ENCODE assay signal across 9 cellular contexts in the genomic region with DNA sequence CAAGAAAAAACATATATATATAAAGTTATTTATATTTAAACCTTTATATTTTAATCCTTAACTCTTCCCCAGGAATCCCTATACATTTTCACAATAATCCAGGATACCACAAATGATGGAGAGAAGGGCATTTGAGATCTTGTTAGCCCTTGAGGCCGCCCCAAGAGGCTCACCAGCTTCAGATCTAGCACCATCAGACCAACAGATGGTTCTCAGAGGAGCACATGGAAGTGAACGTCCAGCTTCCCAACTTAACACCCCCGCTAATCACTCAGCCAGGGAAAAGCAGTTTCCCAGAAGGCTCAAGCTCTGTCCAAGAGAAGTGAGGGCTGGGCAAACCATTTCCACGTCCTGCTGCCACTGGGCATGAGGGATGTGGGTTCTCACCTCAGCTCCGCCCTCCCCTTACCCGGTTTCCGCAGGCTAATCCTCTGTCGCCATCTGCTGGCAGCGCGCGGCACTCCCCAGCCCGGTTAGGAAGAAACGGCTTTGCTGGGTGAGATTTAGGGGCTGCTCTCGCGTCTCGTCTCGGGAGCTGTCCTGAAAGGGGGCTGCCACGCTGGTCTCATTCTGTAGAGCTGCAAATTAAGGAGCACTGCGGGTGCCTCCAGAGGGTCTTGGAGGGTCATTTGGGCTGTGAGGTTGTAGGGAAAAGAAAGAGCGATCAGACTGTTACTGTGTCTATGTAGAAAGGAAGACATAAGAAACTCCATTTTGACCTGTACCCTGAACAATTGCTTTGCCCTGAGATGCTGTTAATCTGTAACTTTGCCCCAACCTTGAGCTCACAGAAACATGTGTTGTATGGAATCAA. TPM values are rescaled to one million over a fixed set of nuclear protein-coding genes. Genes with fewer than 3 reads are reported as not detected.
DNase-seq lines count a peak whose midpoint lies in the region; ATAC-seq, FAIRE-seq and TF ChIP-seq lines count a peak whose summit lies in the region.
"Had no signal": no experiment of that assay in that cellular context is flagged by ENCODE, and none has a peak within 500 bp of the region (broad histone marks: within the 10 kb centered on the region; RNA-seq: fewer than 3 reads in every experiment).

No MANE protein-coding gene starts in this region.

- no peak overlapping the region for H3K27ac ChIP-seq in SK-N-SH (ENCODE audit: low read depth in 2 of 2, low read length in 1 of 2)

- H3K4me3 Mint-ChIP-seq in activated naive CD4-positive, alpha-beta T cell treated with anti-CD3 and anti-CD28 coated beads for 36 hours, result peak overlapping the region; percentile 26
- H3K4me3 Mint-ChIP-seq in type B pancreatic cell, result peak overlapping the region; percentile 86

- H3K36me3 ChIP-seq in SK-N-SH (replicated peaks in 1 of 2; ENCODE audit: control insufficient read depth in 1 of 2, insufficient read depth in 2 of 2, low read length in 1 of 2), result peaks cover 0 to 32% of the 10 kb centered on the region in 2 experiments

- TF ChIP-seq POLR2A in H54 (IDR thresholded peaks at IDR 0.05; ENCODE audit: low read depth, low read length), result no peak

- ATAC-seq in Right ventricle myocardium inferior, result peak; percentile 88

- H3K79me2 ChIP-seq in SK-N-SH (ENCODE audit: insufficient read depth), result no peaks in the 10 kb centered on the region

- no peak overlapping the region for H3K9ac ChIP-seq in SK-N-SH

- CTCF ChIA-PET in SK-N-SH (lab: Yijun Ruan, JAX), result interaction anchor here (0.6 to 3.8 kb wide), 62 partner anchors 8 to 557 kb away, joined by 3 to 46 read pairs (median 5); a partner anchor contains a TSS
- CTCF ChIA-PET in activated naive CD4-positive, alpha-beta T cell treated with anti-CD3 and anti-CD28 coated beads for 36 hours (lab: Charles Lee), result interaction anchor here (0.6 to 2.6 kb wide), 39 partner anchors 9 to 643 kb away, joined by 3 to 45 read pairs (median 4); a partner anchor contains a TSS

- DNase-seq in GDM1 (lab: John Stamatoyannopoulos, UW) (peak; percentile 68), H54 (ENCODE audit: insufficient read length, low spot score) (peak; percentile 52), LNCaP clone FGC (ENCODE audit: low read depth) (no peak), SK-N-SH (peak; percentile 86), Right ventricle myocardium inferior (ENCODE audit: missing footprints) (peak; percentile 92), posterior cingulate gyrus (peak; percentile 50 to 97 (median 84)), type B pancreatic cell (ENCODE audit: extremely low spot score, unreplicated experiment) (peak; percentile 89)
- peak; percentile 93 for DNase-seq in activated naive CD4-positive, alpha-beta T cell treated with anti-CD3 and anti-CD28 coated beads for 36 hours

- H3K4me1 ChIP-seq in SK-N-SH (ENCODE audit: control insufficient read depth in 1 of 2, insufficient read depth in 2 of 2, low read depth in 1 of 2, low read length in 1 of 2), result peaks cover 0 to 3% of the 10 kb centered on the region in 2 experiments; a peak in 1 of 4 replicates

- no peak for FAIRE-seq in H54 (lab: Jason Lieb, UNC)

- H3K9me2 ChIP-seq in SK-N-SH, result no peaks in the 10 kb centered on the region

- H3K9me3 ChIP-seq in SK-N-SH, result no peaks in the 10 kb centered on the region

- H3K4me2 ChIP-seq in SK-N-SH, result peak overlapping the region; percentile 59; the same call in 1 of the 2 replicates

- H3K4me1 Mint-ChIP-seq in activated naive CD4-positive, alpha-beta T cell treated with anti-CD3 and anti-CD28 coated beads for 36 hours (ENCODE audit: low read depth), result peaks cover 6% of the 10 kb centered on the region
- H3K4me1 Mint-ChIP-seq in type B pancreatic cell (ENCODE audit: unreplicated experiment), result peaks cover 9% of the 10 kb centered on the region

- no peak overlapping the region for H3K4me3 ChIP-seq in LNCaP clone FGC (ENCODE audit: low read depth, low read length)
- peak overlapping the region; percentile 12 to 35; a peak in 2 of 4 replicates for H3K4me3 ChIP-seq in SK-N-SH (ENCODE audit: low read depth in 2 of 2, low read length in 1 of 2)

- H3K36me3 Mint-ChIP-seq in activated naive CD4-positive, alpha-beta T cell treated with anti-CD3 and anti-CD28 coated beads for 36 hours (ENCODE audit: low read depth), result peaks cover 32% of the 10 kb centered on the region
- peaks cover 14% of the 10 kb centered on the region for H3K36me3 Mint-ChIP-seq in type B pancreatic cell

- H3K27me3 ChIP-seq in SK-N-SH (ENCODE audit: insufficient read depth), result no peaks in the 10 kb centered on the region

- intact Hi-C loops in activated naive CD4-positive, alpha-beta T cell treated with anti-CD3 and anti-CD28 coated beads for 36 hours (cut with micrococcal nuclease), result loop anchor here (1.0 to 2.0 kb wide), 6 partner anchors 22 to 482 kb away; no protein-coding TSS in a partner anchor
- intact Hi-C loops in Right ventricle myocardium inferior (cut with DNase I), result loop anchor here (5.0 kb wide), 1 partner anchor 39 kb away; no protein-coding TSS in a partner anchor
- intact Hi-C loops in posterior cingulate gyrus (cut with DNase I), result loop anchor here (1.0 to 5.0 kb wide), 2 partner anchors 39 to 84 kb away; no protein-coding TSS in a partner anchor

- H3K9me3 Mint-ChIP-seq in activated naive CD4-positive, alpha-beta T cell treated with anti-CD3 and anti-CD28 coated beads for 36 hours, result peaks cover 17% of the 10 kb centered on the region
- peaks cover 13% of the 10 kb centered on the region for H3K9me3 Mint-ChIP-seq in type B pancreatic cell

- no peaks in the 10 kb centered on the region for H4K20me1 ChIP-seq in SK-N-SH (ENCODE audit: insufficient read depth)

- H3K27me3 Mint-ChIP-seq in activated naive CD4-positive, alpha-beta T cell treated with anti-CD3 and anti-CD28 coated beads for 36 hours (ENCODE audit: low read depth), result no peaks in the 10 kb centered on the region
- H3K27me3 Mint-ChIP-seq in type B pancreatic cell, result no peaks in the 10 kb centered on the region

- H3F3A ChIP-seq in SK-N-SH (replicated peaks; ENCODE audit: insufficient read depth), result no peaks in the 10 kb centered on the region

- TF ChIP-seq RAD21 in SK-N-SH (IDR thresholded peaks at IDR 0.05; ENCODE audit: low read length), result peak; percentile 94

- no peak overlapping the region for H3K27ac Mint-ChIP-seq in activated naive CD4-positive, alpha-beta T cell treated with anti-CD3 and anti-CD28 coated beads for 36 hours
- H3K27ac Mint-ChIP-seq in type B pancreatic cell, result peak overlapping the region; percentile 43

- 25% methylated on average over 15 of the region's 20 CpGs for WGBS in SK-N-SH (ENCODE audit: low lambda C conversion rate)

- TF ChIP-seq EP300 in SK-N-SH (IDR thresholded peaks at IDR 0.05; ENCODE audit: borderline replicate concordance in 1 of 2, low read depth in 1 of 2, low read length in 1 of 2), result no peak

- peak; percentile 99 for TF ChIP-seq CTCF in LNCaP clone FGC (IDR thresholded peaks at IDR 0.05; ENCODE audit: control insufficient read depth, extremely low read depth, insufficient read depth)
- TF ChIP-seq CTCF in SK-N-SH (IDR thresholded peaks at IDR 0.05), result peak; percentile 98
- peak; percentile 99 for TF ChIP-seq CTCF in type B pancreatic cell (conservative IDR thresholded peaks at IDR 0.05)

- POLR2A ChIA-PET in SK-N-SH (lab: Yijun Ruan, JAX), result interaction anchor here (1.0 kb wide), 1 partner anchor 83 kb away, joined by 3 read pairs; no protein-coding TSS in a partner anchor

- peak overlapping the region; percentile 74; the same call in 1 of the 2 replicates for H2AFZ ChIP-seq in SK-N-SH (ENCODE audit: low read depth)

TF ChIP-seq in SK-N-SH, 30 proteins besides CTCF, POLR2A, EP300 and RAD21:
- TF ChIP-seq GABPA (IDR thresholded peaks at IDR 0.05; ENCODE audit: low read depth), result no peak
- no peak for TF ChIP-seq GATA2 (CRISPR knock-in tag; IDR thresholded peaks at IDR 0.05)
- TF ChIP-seq, protein P1, sequence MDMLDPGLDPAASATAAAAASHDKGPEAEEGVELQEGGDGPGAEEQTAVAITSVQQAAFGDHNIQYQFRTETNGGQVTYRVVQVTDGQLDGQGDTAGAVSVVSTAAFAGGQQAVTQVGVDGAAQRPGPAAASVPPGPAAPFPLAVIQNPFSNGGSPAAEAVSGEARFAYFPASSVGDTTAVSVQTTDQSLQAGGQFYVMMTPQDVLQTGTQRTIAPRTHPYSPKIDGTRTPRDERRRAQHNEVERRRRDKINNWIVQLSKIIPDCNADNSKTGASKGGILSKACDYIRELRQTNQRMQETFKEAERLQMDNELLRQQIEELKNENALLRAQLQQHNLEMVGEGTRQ (IDR thresholded peaks at IDR 0.05; ENCODE audit: borderline replicate concordance, low read depth, low read length), result no peak
- TF ChIP-seq TCF12 (IDR thresholded peaks at IDR 0.05), result no peak
- peak; percentile 76 for TF ChIP-seq SMC3 (IDR thresholded peaks at IDR 0.05; ENCODE audit: low read depth, low read length)
TF ChIP-seq in SK-N-SH: peak in this region for 1.

RNA-seq across cellular contexts. Expression of a gene that starts 6.8 kb away (rescaled TPM):
- 5.9 and 8.7 TPM in 2 replicates for polyA plus RNA-seq in SK-N-SH (2012; rRNA removed)
- polyA plus RNA-seq in SK-N-SH (2012; cell fraction: cytosol; rRNA removed), result 5.3 and 5.4 TPM in 2 replicates
- polyA plus RNA-seq in SK-N-SH (2012; cell fraction: nucleus; rRNA removed), result 20.5 and 35.0 TPM in 2 replicates
- total RNA-seq in activated naive CD4-positive, alpha-beta T cell treated with anti-CD3 and anti-CD28 coated beads for 36 hours, result 10 to 100 TPM; 98.3 to 99.4 TPM
- 12.0 TPM for total RNA-seq in Right ventricle myocardium inferior
- total RNA-seq in type B pancreatic cell (ENCODE audit: low replicate concordance), result 28.4 and 29.1 TPM in 2 replicates

RNA-seq across cellular contexts. Expression of a gene that starts 28.8 kb away (rescaled TPM):
- polyA plus RNA-seq in SK-N-SH (2012; rRNA removed), result 0.94 and 1.0 TPM in 2 replicates
- 1.2 and 1.4 TPM in 2 replicates for polyA plus RNA-seq in SK-N-SH (2012; cell fraction: cytosol; rRNA removed)
- polyA plus RNA-seq in SK-N-SH (2012; cell fraction: nucleus; rRNA removed), result 0.36 and 0.49 TPM in 2 replicates
- 10 to 100 TPM; 21.6 to 22.6 TPM for total RNA-seq in activated naive CD4-positive, alpha-beta T cell treated with anti-CD3 and anti-CD28 coated beads for 36 hours
- 1.1 TPM for total RNA-seq in Right ventricle myocardium inferior
- total RNA-seq in type B pancreatic cell (ENCODE audit: low replicate concordance), result 12.7 and 13.2 TPM in 2 replicates

RNA-seq across cellular contexts. Expression of a gene that starts 36.1 kb away (rescaled TPM):
- polyA plus RNA-seq in SK-N-SH (2012; rRNA removed), result 0.02 and 0.05 TPM in 2 replicates
- 0.04 and 0.08 TPM in 2 replicates for polyA plus RNA-seq in SK-N-SH (2012; cell fraction: cytosol; rRNA removed)
- polyA plus RNA-seq in SK-N-SH (2012; cell fraction: nucleus; rRNA removed), result 0.11 and 0.27 TPM in 2 replicates
- under 1 TPM; 0.07 to 0.14 TPM for total RNA-seq in activated naive CD4-positive, alpha-beta T cell treated with anti-CD3 and anti-CD28 coated beads for 36 hours
- total RNA-seq in Right ventricle myocardium inferior, result 2.1 TPM
- total RNA-seq in type B pancreatic cell (ENCODE audit: low replicate concordance), result 55.3 and 79.2 TPM in 2 replicates

RNA-seq across cellular contexts. Expression of a gene that starts 49.7 kb away (rescaled TPM):
- not detected in 2 replicates for polyA plus RNA-seq in SK-N-SH (2012; rRNA removed)
- polyA plus RNA-seq in SK-N-SH (2012; cell fraction: cytosol; rRNA removed), result not detected in 2 replicates
- polyA plus RNA-seq in SK-N-SH (2012; cell fraction: nucleus; rRNA removed), result not detected in 2 replicates
- not detected for total RNA-seq in activated naive CD4-positive, alpha-beta T cell treated with anti-CD3 and anti-CD28 coated beads for 36 hours
- total RNA-seq in Right ventricle myocardium inferior (not detected), type B pancreatic cell (ENCODE audit: low replicate concordance) (not detected in 2 replicates)
- total RNA-seq: mononuclear cell had no signal

Comparison
In these comparisons a context has a peak if more than half of its experiments do, and no peak if none do; other contexts are left out.
1. RNA of a gene that starts 36.1 kb away (total RNA-seq): 55.3 to 79.2 TPM in type B pancreatic cell; 2.1 TPM in Right ventricle myocardium inferior (single experiment) and 0.07 to 0.14 TPM in activated naive CD4-positive, alpha-beta T cell treated with anti-CD3 and anti-CD28 coated beads for 36 hours; every median in the first group is over 10 times any median in the second.
2. Peak in every context shown above with its lines, with median percentiles within 50 percentile points of each other: CTCF ChIP-seq.